In genomic region chr12:63917864-63918742, GRCh38 we compare ENCODE assay signal across 8 cellular contexts.
A peak's percentile ranks its signal among the peaks of the same experiment; 100 is the strongest.
DNase-seq lines count a peak whose midpoint lies in the region; ATAC-seq, FAIRE-seq and TF ChIP-seq lines count a peak whose summit lies in the region.

No MANE protein-coding gene starts in this region.

- H3K36me3 Mint-ChIP-seq in activated naive CD8-positive, alpha-beta T cell treated with anti-CD3 and anti-CD28 coated beads, Interleukin-2, amount 50 U/mL, for 24 hours (ENCODE audit: low read depth) = no peaks in the 10 kb centered on the region

- peaks cover 25% of the 10 kb centered on the region for H3K4me1 ChIP-seq in IMR-90 (ENCODE audit: control insufficient read depth, insufficient read depth, low read length)

- POLR2A ChIA-PET in IMR-90 (lab: Charles Lee; ENCODE audit: unreplicated experiment) = no interaction called here

- H4K5ac ChIP-seq in IMR-90 (ENCODE audit: low read depth, low read length) = peak overlapping the region; percentile 92

- H3K14ac ChIP-seq in IMR-90 (replicated peaks; ENCODE audit: low read depth, low read length) = peak overlapping the region; percentile 83

- no peaks in the 10 kb centered on the region for H3K9me3 ChIP-seq in IMR-90 (ENCODE audit: control insufficient read depth, insufficient read depth, low read length)

- H3K27me3 ChIP-seq in IMR-90 (ENCODE audit: control insufficient read depth, insufficient read depth, low read length) = no peaks in the 10 kb centered on the region
- no peaks in the 10 kb centered on the region for H3K27me3 ChIP-seq in bronchial epithelial cell (ENCODE audit: control insufficient read depth, insufficient read depth, low read length)

- H2BK15ac ChIP-seq in IMR-90 (ENCODE audit: low read depth, low read length) = peak overlapping the region; percentile 91; the same call in 2 of the 3 replicates

- dilution Hi-C loops in IMR-90 (cut with HindIII; ENCODE audit: low sequenced_read_pairs, unreplicated experiment) = no loop called here

- in situ Hi-C loops in IMR-90 (cut with MboI; ENCODE audit: low sequenced_read_pairs) = no loop called here

- peak overlapping the region; percentile 91 for H3K23ac ChIP-seq in IMR-90 (ENCODE audit: low read depth, low read length)

- ATAC-seq in GM19452 (IDR thresholded peaks at IDR 0.05; ENCODE audit: unreplicated experiment) (peak; percentile 86), IMR-90 (ENCODE audit: low read depth) (peak; percentile 56)
- no peak for ATAC-seq in activated naive CD8-positive, alpha-beta T cell treated with anti-CD3 and anti-CD28 coated beads, Interleukin-2, amount 50 U/mL, for 24 hours

- H3K27ac ChIP-seq in IMR-90 (ENCODE audit: insufficient read depth, low read length) = peak overlapping the region; percentile 100

- peak overlapping the region; percentile 66 to 94 for H4K8ac ChIP-seq in IMR-90 (ENCODE audit: low read depth in 2 of 2, low read length in 2 of 2)

- H3K56ac ChIP-seq in IMR-90 (ENCODE audit: extremely low read depth, insufficient read depth, low read length) = peak overlapping the region; percentile 97

- TF ChIP-seq CTCF in AG10803 (conservative IDR thresholded peaks at IDR 0.05; ENCODE audit: low read length) = no peak
- TF ChIP-seq CTCF in IMR-90 (conservative IDR thresholded peaks at IDR 0.05; ENCODE audit: low read depth, low read length) = no peak
- no peak for TF ChIP-seq CTCF in bronchial epithelial cell (IDR thresholded peaks at IDR 0.05; ENCODE audit: insufficient read depth, low read length, severe bottlenecking)

- peak overlapping the region; percentile 93 for H3K9ac ChIP-seq in IMR-90 (ENCODE audit: low read depth, low read length)

- H4K91ac ChIP-seq in IMR-90 (ENCODE audit: insufficient read depth, low read depth, low read length) = peak overlapping the region; percentile 91

- H3K27ac Mint-ChIP-seq in activated naive CD8-positive, alpha-beta T cell treated with anti-CD3 and anti-CD28 coated beads, Interleukin-2, amount 50 U/mL, for 24 hours = no peak overlapping the region

- no peak overlapping the region for H2AFZ ChIP-seq in IMR-90 (replicated peaks; ENCODE audit: low read length, poor library complexity)

- H3K9me1 ChIP-seq in IMR-90 (ENCODE audit: insufficient read depth, low read length) = peaks cover 16% of the 10 kb centered on the region

- FAIRE-seq in bronchial epithelial cell (lab: Jason Lieb, UNC) = peak; percentile 7

- 0 out of 2 replicates have a peak, but pooled peaks have one; percentile 56 for TF ChIP-seq POLR2A in IMR-90 (IDR thresholded peaks at IDR 0.05; ENCODE audit: low read depth, low read length)

- peaks cover 7% of the 10 kb centered on the region for H3K27me3 Mint-ChIP-seq in activated naive CD8-positive, alpha-beta T cell treated with anti-CD3 and anti-CD28 coated beads, Interleukin-2, amount 50 U/mL, for 24 hours

- peaks cover 5% of the 10 kb centered on the region for H3K4me1 Mint-ChIP-seq in activated naive CD8-positive, alpha-beta T cell treated with anti-CD3 and anti-CD28 coated beads, Interleukin-2, amount 50 U/mL, for 24 hours

- H2AK5ac ChIP-seq in IMR-90 (ENCODE audit: low read depth, low read length) = peak overlapping the region; percentile 96

- H3K36me3 ChIP-seq in IMR-90 (ENCODE audit: control insufficient read depth, insufficient read depth, low read length) = no peaks in the 10 kb centered on the region
- H3K36me3 ChIP-seq in bronchial epithelial cell (ENCODE audit: control insufficient read depth, insufficient read depth, low read length) = no peaks in the 10 kb centered on the region

- H3K4ac ChIP-seq in IMR-90 (ENCODE audit: low read depth, low read length) = peak overlapping the region; percentile 92

- peak overlapping the region; percentile 95 for H2BK20ac ChIP-seq in IMR-90 (ENCODE audit: low read depth, low read length)

- peak; percentile 4; the same call in 1 of the 2 replicates for TF ChIP-seq RAD21 in IMR-90 (IDR thresholded peaks at IDR 0.05; ENCODE audit: low read length)

- H3K18ac ChIP-seq in IMR-90 (ENCODE audit: low read depth, low read length) = peak overlapping the region; percentile 98

- intact Hi-C loops in IMR-90 (cut with micrococcal nuclease) = loop anchor here (1.0 to 10.0 kb wide), 6 partner anchors 56 to 337 kb away; partner anchors contain the start of gene SRGAP1

- H3K79me1 ChIP-seq in IMR-90 (ENCODE audit: low read depth in 1 of 2, low read length in 2 of 2) = peaks cover 24 to 60% of the 10 kb centered on the region in 2 experiments

- 0% methylated on average over 1 of the region's 10 CpGs; no CpG with 5 or more reads in 1 of the 2 experiments for WGBS in IMR-90 (ENCODE audit: extremely low coverage in 2 of 2, insufficient read length in 1 of 2), 2 experiments

- H3K9me3 Mint-ChIP-seq in activated naive CD8-positive, alpha-beta T cell treated with anti-CD3 and anti-CD28 coated beads, Interleukin-2, amount 50 U/mL, for 24 hours = no peaks in the 10 kb centered on the region

- DNase-seq in AG10803 (ENCODE audit: low read depth) (peak; percentile 99), IMR-90 (peak; percentile 96), bronchial epithelial cell (ENCODE audit: low read depth) (peak; percentile 99), myocyte (ENCODE audit: low read depth) (peak; percentile 53)
- no peak for DNase-seq in stimulated activated CD4-positive, alpha-beta T cell treated with anti-CD3 and anti-CD28 coated beads, Interleukin-2, amount 100 ng/mL, for 24 hours
- DNase-seq in activated naive CD8-positive, alpha-beta T cell treated with anti-CD3 and anti-CD28 coated beads, Interleukin-2, amount 50 U/mL, for 24 hours = no peak
- no peak for DNase-seq in stimulated activated CD4-positive, alpha-beta T cell treated with anti-CD3 and anti-CD28 coated beads, Interleukin-4, amount 100 ng/mL, for 4 hours

- H3K4me3 ChIP-seq in AG10803 (ENCODE audit: low read length) (no peak overlapping the region), IMR-90 (ENCODE audit: insufficient read depth, low read depth, low read length) (no peak overlapping the region), bronchial epithelial cell (ENCODE audit: low read depth, low read length) (no peak overlapping the region)

- CTCF ChIA-PET in IMR-90 (lab: Yijun Ruan, JAX) = interaction anchor here (0.8 to 1.4 kb wide), 2 partner anchors 43 to 73 kb away, joined by 3 to 4 read pairs; no protein-coding TSS in a partner anchor

- peak overlapping the region; percentile 83 for H3K4me2 ChIP-seq in IMR-90 (ENCODE audit: low read depth, low read length)

- no peak overlapping the region for H3K4me3 Mint-ChIP-seq in activated naive CD8-positive, alpha-beta T cell treated with anti-CD3 and anti-CD28 coated beads, Interleukin-2, amount 50 U/mL, for 24 hours

- no peak overlapping the region for H2AK9ac ChIP-seq in IMR-90 (replicated peaks; ENCODE audit: low read depth, low read length, poor library complexity)

- H2BK5ac ChIP-seq in IMR-90 (ENCODE audit: low read depth, low read length, poor library complexity, severe bottlenecking) = peak overlapping the region; percentile 100

- peaks cover 10% of the 10 kb centered on the region for H4K20me1 ChIP-seq in IMR-90 (ENCODE audit: insufficient read depth, low read length)

- peak overlapping the region; percentile 96 for H2BK120ac ChIP-seq in IMR-90 (ENCODE audit: low read depth, low read length)

- no TSS peak for BruUV-seq in IMR-90 (replicated peaks; lab: Mats Ljungman, UMichigan)

TF ChIP-seq in IMR-90, 13 proteins besides CTCF, POLR2A, EP300 and RAD21:
- TF ChIP-seq MAFK (IDR thresholded peaks at IDR 0.05; ENCODE audit: low read depth, low read length) = no peak
- peak; percentile 61; the same call in 1 of the 2 replicates for TF ChIP-seq FOS (IDR thresholded peaks at IDR 0.05; ENCODE audit: low read depth, low read length)
- TF ChIP-seq RFX5 (IDR thresholded peaks at IDR 0.05; ENCODE audit: low read depth, low read length) = no peak
- no peak for TF ChIP-seq NFE2L2 (IDR thresholded peaks at IDR 0.05; ENCODE audit: low read depth, low read length)
- no peak for TF ChIP-seq MAZ (IDR thresholded peaks at IDR 0.05; ENCODE audit: borderline replicate concordance, low read depth, low read length)
- peak; percentile 100 for TF ChIP-seq CEBPB (IDR thresholded peaks at IDR 0.05; ENCODE audit: low read depth, low read length)
- 0 out of 2 replicates have a peak, but pooled peaks have one; percentile 4 for TF ChIP-seq USF2 (IDR thresholded peaks at IDR 0.05; ENCODE audit: low read depth, low read length)
- no peak for TF ChIP-seq ELK1 (IDR thresholded peaks at IDR 0.05; ENCODE audit: borderline replicate concordance, low read depth, low read length)
- TF ChIP-seq RCOR1 (IDR thresholded peaks at IDR 0.05; ENCODE audit: insufficient replicate concordance, low read length) = no peak
- no peak for TF ChIP-seq SMC3 (IDR thresholded peaks at IDR 0.05; ENCODE audit: low read depth, low read length)
- no peak for TF ChIP-seq BHLHE40 (IDR thresholded peaks at IDR 0.05; ENCODE audit: low read depth, low read length)
- no peak for TF ChIP-seq CHD1 (IDR thresholded peaks at IDR 0.05; ENCODE audit: low read depth, low read length)
- TF ChIP-seq MXI1 (IDR thresholded peaks at IDR 0.05; ENCODE audit: borderline replicate concordance, low read depth, low read length) = peak; percentile 92

Comparison
In these comparisons a context has a peak if more than half of its experiments do, and no peak if none do; other contexts are left out.
1. DNase-seq: peak in AG10803 (single experiment), IMR-90 (single experiment), bronchial epithelial cell (single experiment) and myocyte (single experiment); none in stimulated activated CD4-positive, alpha-beta T cell treated with anti-CD3 and anti-CD28 coated beads, Interleukin-2, amount 100 ng/mL, for 24 hours (0 of 2), activated naive CD8-positive, alpha-beta T cell treated with anti-CD3 and anti-CD28 coated beads, Interleukin-2, amount 50 U/mL, for 24 hours (single experiment) and stimulated activated CD4-positive, alpha-beta T cell treated with anti-CD3 and anti-CD28 coated beads, Interleukin-4, amount 100 ng/mL, for 4 hours (0 of 2).